12 cellular contexts compared by ENCODE assay signal in the genomic region with DNA sequence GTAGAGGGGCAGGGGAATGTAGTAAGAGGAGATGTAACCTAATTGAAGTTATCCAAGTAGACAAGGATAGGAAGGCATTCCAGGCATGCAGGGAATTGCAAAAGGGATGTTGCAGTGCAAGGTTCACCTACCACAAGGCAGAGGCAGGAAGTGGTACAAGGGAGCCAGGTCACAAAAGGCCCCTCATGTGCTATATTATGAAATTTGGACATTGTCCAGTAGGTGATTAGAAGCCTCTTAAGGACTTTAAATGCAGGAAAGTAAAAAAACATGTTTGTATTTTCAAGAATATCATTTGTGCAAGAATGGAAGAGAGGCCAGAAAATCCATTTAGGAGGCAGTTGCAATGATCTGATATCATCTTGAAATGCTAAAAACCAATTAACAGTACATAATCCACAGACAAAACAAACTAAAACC.
DNase-seq lines count a peak whose midpoint lies in the region; ATAC-seq and TF ChIP-seq lines count a peak whose summit lies in the region.
"Had no signal": no experiment of that assay in that cellular context is flagged by ENCODE, and none has a peak within 500 bp of the region (broad histone marks: within the 10 kb centered on the region; RNA-seq: fewer than 3 reads in every experiment).

No MANE protein-coding gene starts in this region.

- DNase-seq in stimulated activated naive CD8-positive, alpha-beta T cell treated with anti-CD3 and anti-CD28 coated beads, Interleukin-15, amount 100 ng/mL, for 72 hours: no peak
- no peak for DNase-seq in stimulated activated naive CD8-positive, alpha-beta T cell treated with anti-CD3 and anti-CD28 coated beads, Interleukin-15, Interleukin-2, amounts not matched to agents 100 U/mL and 50 U/mL, for 24 hours
- DNase-seq in SK-N-SH: peak; percentile 18
- peak; percentile 60 for DNase-seq in iPS DF 19.7 (ENCODE audit: low read depth, low spot score)
- DNase-seq in NCI-H524 (lab: John Stamatoyannopoulos, UW): no peak
- no peak for DNase-seq in activated T-cell treated with anti-CD3 and anti-CD28 coated beads, Interleukin-2, amount 50 U/mL, for 72 hours
- DNase-seq: T-cell had no signal

- H3K27ac Mint-ChIP-seq in stimulated activated naive CD8-positive, alpha-beta T cell treated with anti-CD3 and anti-CD28 coated beads, Interleukin-15, amount 100 ng/mL, for 72 hours: peak overlapping the region; percentile 8 to 20
- H3K27ac Mint-ChIP-seq in activated T-cell treated with anti-CD3 and anti-CD28 coated beads, Interleukin-2, amount 50 U/mL, for 72 hours: no peak overlapping the region
- H3K27ac Mint-ChIP-seq: T-cell had no signal

- no peak overlapping the region for H3K9ac ChIP-seq in SK-N-SH
- H3K9ac ChIP-seq: parathyroid adenoma had no signal

- H3K9me3 Mint-ChIP-seq in stimulated activated naive CD8-positive, alpha-beta T cell treated with anti-CD3 and anti-CD28 coated beads, Interleukin-15, amount 100 ng/mL, for 72 hours: no peaks in the 10 kb centered on the region
- no peaks in the 10 kb centered on the region for H3K9me3 Mint-ChIP-seq in activated T-cell treated with anti-CD3 and anti-CD28 coated beads, Interleukin-2, amount 50 U/mL, for 72 hours
- H3K9me3 Mint-ChIP-seq: central memory CD8-positive, alpha-beta T cell; T-cell had no signal

- peaks cover 7 to 14% of the 10 kb centered on the region in 2 experiments; a peak in 3 of 4 replicates for H3K4me1 ChIP-seq in SK-N-SH (ENCODE audit: control insufficient read depth in 1 of 2, insufficient read depth in 2 of 2, low read depth in 1 of 2, low read length in 1 of 2)
- H3K4me1 ChIP-seq: parathyroid adenoma had no signal

- TF ChIP-seq RAD21 in SK-N-SH (IDR thresholded peaks at IDR 0.05; ENCODE audit: low read length): no peak

- no peak overlapping the region for H3K4me2 ChIP-seq in SK-N-SH

- POLR2A ChIA-PET in SK-N-SH (lab: Yijun Ruan, JAX): no interaction called here

- H3K36me3 Mint-ChIP-seq in activated T-cell treated with anti-CD3 and anti-CD28 coated beads, Interleukin-2, amount 50 U/mL, for 72 hours (ENCODE audit: insufficient read depth in 2 of 2): no peaks in the 10 kb centered on the region

- H3F3A ChIP-seq in SK-N-SH (replicated peaks; ENCODE audit: insufficient read depth): no peaks in the 10 kb centered on the region

- no peaks in the 10 kb centered on the region for H3K27me3 ChIP-seq in SK-N-SH (ENCODE audit: insufficient read depth)

- H3K4me3 ChIP-seq in SK-N-SH (ENCODE audit: low read depth in 2 of 2, low read length in 1 of 2): no peak overlapping the region

- CTCF ChIA-PET in SK-N-SH (lab: Yijun Ruan, JAX): no interaction called here

- TF ChIP-seq EP300 in SK-N-SH (IDR thresholded peaks at IDR 0.05; ENCODE audit: borderline replicate concordance in 1 of 2, low read depth in 1 of 2, low read length in 1 of 2): no peak

- H2AFZ ChIP-seq in SK-N-SH (ENCODE audit: low read depth): no peak overlapping the region
- H2AFZ ChIP-seq: parathyroid adenoma had no signal

- no peaks in the 10 kb centered on the region for H3K4me1 Mint-ChIP-seq in stimulated activated naive CD8-positive, alpha-beta T cell treated with anti-CD3 and anti-CD28 coated beads, Interleukin-15, amount 100 ng/mL, for 72 hours
- H3K4me1 Mint-ChIP-seq in activated T-cell treated with anti-CD3 and anti-CD28 coated beads, Interleukin-2, amount 50 U/mL, for 72 hours (ENCODE audit: low read depth): peaks cover 6% of the 10 kb centered on the region
- H3K4me1 Mint-ChIP-seq: central memory CD8-positive, alpha-beta T cell; T-cell had no signal

- no peaks in the 10 kb centered on the region for H3K79me2 ChIP-seq in SK-N-SH (ENCODE audit: insufficient read depth)
- H3K79me2 ChIP-seq: parathyroid adenoma had no signal

- H3K9me3 ChIP-seq in SK-N-SH: no peaks in the 10 kb centered on the region

- H3K27ac ChIP-seq in SK-N-SH (ENCODE audit: low read depth in 2 of 2, low read length in 1 of 2): peak overlapping the region in 1 of 2 experiments; percentile 60; a peak in 2 of 4 replicates
- H3K27ac ChIP-seq: parathyroid adenoma had no signal

- ATAC-seq in stimulated activated naive CD8-positive, alpha-beta T cell treated with anti-CD3 and anti-CD28 coated beads, Interleukin-15, amount 100 ng/mL, for 72 hours: no peak
- ATAC-seq in stimulated activated naive CD8-positive, alpha-beta T cell treated with anti-CD3 and anti-CD28 coated beads, Interleukin-15, Interleukin-2, amounts not matched to agents 100 U/mL and 50 U/mL, for 24 hours: no peak
- ATAC-seq in GM19452 (IDR thresholded peaks at IDR 0.05; ENCODE audit: unreplicated experiment) (no peak), HG03342 (IDR thresholded peaks at IDR 0.05; ENCODE audit: unreplicated experiment) (no peak)
- no peak for ATAC-seq in activated T-cell treated with anti-CD3 and anti-CD28 coated beads, Interleukin-2, amount 50 U/mL, for 72 hours (replicated peaks in 1 of 2)
- ATAC-seq: T-cell had no signal

- H3K36me3 ChIP-seq in SK-N-SH (replicated peaks in 1 of 2; ENCODE audit: control insufficient read depth in 1 of 2, insufficient read depth in 2 of 2, low read length in 1 of 2): no peaks in the 10 kb centered on the region

- no peaks in the 10 kb centered on the region for H3K9me2 ChIP-seq in SK-N-SH

- H3K4me3 Mint-ChIP-seq in stimulated activated naive CD8-positive, alpha-beta T cell treated with anti-CD3 and anti-CD28 coated beads, Interleukin-15, amount 100 ng/mL, for 72 hours: no peak overlapping the region
- no peak overlapping the region for H3K4me3 Mint-ChIP-seq in activated T-cell treated with anti-CD3 and anti-CD28 coated beads, Interleukin-2, amount 50 U/mL, for 72 hours
- H3K4me3 Mint-ChIP-seq: CD14-positive monocyte; central memory CD8-positive, alpha-beta T cell; T-cell had no signal

- no peaks in the 10 kb centered on the region for H3K27me3 Mint-ChIP-seq in stimulated activated naive CD8-positive, alpha-beta T cell treated with anti-CD3 and anti-CD28 coated beads, Interleukin-15, amount 100 ng/mL, for 72 hours
- H3K27me3 Mint-ChIP-seq in activated T-cell treated with anti-CD3 and anti-CD28 coated beads, Interleukin-2, amount 50 U/mL, for 72 hours (ENCODE audit: low read depth): no peaks in the 10 kb centered on the region
- H3K27me3 Mint-ChIP-seq: T-cell had no signal

- H4K20me1 ChIP-seq in SK-N-SH (ENCODE audit: insufficient read depth): no peaks in the 10 kb centered on the region

- no peak for TF ChIP-seq CTCF in SK-N-SH (IDR thresholded peaks at IDR 0.05)

TF ChIP-seq in SK-N-SH, 30 proteins besides CTCF, POLR2A, EP300 and RAD21:
- TF ChIP-seq RFX5 (IDR thresholded peaks at IDR 0.05; ENCODE audit: low read length) (no peak), NFIC (IDR thresholded peaks at IDR 0.05; ENCODE audit: borderline replicate concordance) (peak; percentile 47; the same call in 1 of the 2 replicates), TCF12 (IDR thresholded peaks at IDR 0.05) (0 out of 2 replicates have a peak, but pooled peaks have one; percentile 14)

Comparison
In these comparisons a context has a peak if more than half of its experiments do, and no peak if none do; other contexts are left out.
1. DNase-seq: peak in SK-N-SH (single experiment) and iPS DF 19.7 (single experiment); none in stimulated activated naive CD8-positive, alpha-beta T cell treated with anti-CD3 and anti-CD28 coated beads, Interleukin-15, amount 100 ng/mL, for 72 hours (0 of 2), stimulated activated naive CD8-positive, alpha-beta T cell treated with anti-CD3 and anti-CD28 coated beads, Interleukin-15, Interleukin-2, amounts not matched to agents 100 U/mL and 50 U/mL, for 24 hours (single experiment), NCI-H524 (0 of 2) and activated T-cell treated with anti-CD3 and anti-CD28 coated beads, Interleukin-2, amount 50 U/mL, for 72 hours (0 of 2).